In the genomic region with DNA sequence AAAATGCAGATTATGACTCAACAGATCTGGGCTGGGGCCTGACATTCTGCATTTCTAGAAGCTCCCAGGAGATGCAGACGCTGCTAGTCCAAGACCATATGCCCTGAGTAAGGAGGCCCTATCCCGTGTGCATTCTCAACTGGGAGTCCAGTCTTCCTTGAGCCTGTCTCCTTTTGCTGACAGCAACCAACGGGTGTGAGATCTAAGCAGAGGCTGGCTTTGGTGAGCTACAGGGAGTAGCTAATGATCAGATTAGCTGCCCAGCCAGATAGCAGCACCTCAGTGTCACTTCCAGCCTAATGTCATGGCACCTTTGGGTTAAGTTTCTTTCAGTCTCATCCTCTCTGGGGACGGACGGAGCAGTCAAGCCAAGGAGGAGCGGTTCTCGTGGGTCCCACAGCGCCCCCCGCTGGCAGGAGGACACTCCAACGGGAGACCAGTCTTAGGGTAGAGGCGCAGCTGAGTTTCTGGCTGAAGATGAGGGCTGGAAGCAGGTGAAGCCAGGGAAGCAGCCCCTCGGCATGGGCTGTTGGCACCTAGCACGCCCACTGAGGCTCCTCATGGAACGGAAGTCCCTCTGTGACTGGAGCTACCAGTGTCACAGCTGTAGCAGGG, we compare ENCODE assay signal across 8 cellular contexts.
DNase-seq lines count a peak whose midpoint lies in the region; ATAC-seq, FAIRE-seq and TF ChIP-seq lines count a peak whose summit lies in the region.

No MANE protein-coding gene starts in this region.

- intact Hi-C loops in dorsolateral prefrontal cortex (cut with DNase I) (no loop called here), left ventricle myocardium superior (cut with micrococcal nuclease) (no loop called here)

- no peaks in the 10 kb centered on the region for H3K79me2 ChIP-seq in OCI-LY3 (ENCODE audit: low read length)

- H3K4me1 ChIP-seq in OCI-LY3 (ENCODE audit: low read length): no peaks in the 10 kb centered on the region

- TF ChIP-seq CTCF in OCI-LY3 (IDR thresholded peaks at IDR 0.05; ENCODE audit: low read depth, low read length) (peak; percentile 50), fibroblast of mammary gland (conservative IDR thresholded peaks at IDR 0.05; ENCODE audit: control insufficient read depth, insufficient read depth, low read depth, low read length) (peak; percentile 19), dorsolateral prefrontal cortex (IDR thresholded peaks at IDR 0.05 in 54 of 56, conservative IDR thresholded peaks at IDR 0.05 in 2 of 56; ENCODE audit: low read depth in 1 of 56, partially characterized antibody in 56 of 56) (peak in 1 of 56 donors; percentile 11)

- H3K36me3 ChIP-seq in OCI-LY3 (replicated peaks; ENCODE audit: low read depth, low read length): no peaks in the 10 kb centered on the region

- no peaks in the 10 kb centered on the region for H3K9me3 ChIP-seq in OCI-LY3 (ENCODE audit: insufficient read depth, low read length)

- no peak for FAIRE-seq in RCC 7860 (lab: Jason Lieb, UNC)

- H3K27me3 ChIP-seq in OCI-LY3 (ENCODE audit: low read depth, low read length) (no peaks in the 10 kb centered on the region), dorsolateral prefrontal cortex (peaks cover 0 to 3% (median 0%) of the 10 kb centered on the region in 45 donors)

- 0 out of 2 replicates have a peak overlapping the region, but pooled peaks have one; percentile 40 for H3K4me3 ChIP-seq in OCI-LY3 (ENCODE audit: low read length)
- no peak overlapping the region for H3K4me3 ChIP-seq in fibroblast of mammary gland (ENCODE audit: control insufficient read depth, low read depth, low read length)
- H3K4me3 ChIP-seq in dorsolateral prefrontal cortex: no peak overlapping the region

- H3K9ac ChIP-seq in OCI-LY3 (ENCODE audit: low read length): no peak overlapping the region

- DNase-seq in activated T-cell treated with anti-CD3 and anti-CD28 coated beads, Interleukin-2, amount 50 U/mL, for 48 hours: peak; percentile 64 to 65
- DNase-seq in activated T-cell treated with anti-CD3 and anti-CD28 coated beads for 4 hours: no peak
- DNase-seq in fibroblast of mammary gland (ENCODE audit: low read depth): no peak
- DNase-seq in stimulated activated CD8-positive, alpha-beta memory T cell treated with anti-CD3 and anti-CD28 coated beads, Interleukin-7, amount 100 ng/mL, for 48 hours (ENCODE audit: extremely low read depth in 1 of 2, low read depth in 1 of 2): peak; percentile 3 to 19
- DNase-seq in RCC 7860 (ENCODE audit: low spot score): no peak
- no peak for DNase-seq in dorsolateral prefrontal cortex
- DNase-seq in left ventricle myocardium superior: no peak

- H4K20me1 ChIP-seq in OCI-LY3 (ENCODE audit: insufficient read depth, low read length): no peaks in the 10 kb centered on the region

- peak overlapping the region; percentile 34; the same call in 1 of the 2 replicates for H2AFZ ChIP-seq in OCI-LY3 (ENCODE audit: low read depth, low read length)

- peak overlapping the region; percentile 32 for H3K4me2 ChIP-seq in OCI-LY3 (ENCODE audit: low read length)

- ATAC-seq in left ventricle myocardium superior: no peak

- no peak overlapping the region for H3K27ac ChIP-seq in OCI-LY3 (ENCODE audit: low read length)
- H3K27ac ChIP-seq in dorsolateral prefrontal cortex: no peak overlapping the region

Comparison
In these comparisons a context has a peak if more than half of its experiments do, and no peak if none do; other contexts are left out.
1. DNase-seq: peak in activated T-cell treated with anti-CD3 and anti-CD28 coated beads, Interleukin-2, amount 50 U/mL, for 48 hours (2 of 2) and stimulated activated CD8-positive, alpha-beta memory T cell treated with anti-CD3 and anti-CD28 coated beads, Interleukin-7, amount 100 ng/mL, for 48 hours (2 of 2); none in activated T-cell treated with anti-CD3 and anti-CD28 coated beads for 4 hours (single experiment), fibroblast of mammary gland (single experiment), RCC 7860 (single experiment), dorsolateral prefrontal cortex (0 of 10) and left ventricle myocardium superior (single experiment).